ENCODE assay signal across 2 cellular contexts in genomic region chr2:136301012-136301411, GRCh38.
TF ChIP-seq lines count a peak whose summit lies in the region.

No MANE protein-coding gene starts in this region.

TF ChIP-seq in liver, 16 proteins besides CTCF, POLR2A, EP300 and RAD21:
- no peak for TF ChIP-seq HNF4A (conservative IDR thresholded peaks at IDR 0.05)
- no peak for TF ChIP-seq YY1 (IDR thresholded peaks at IDR 0.05)
- TF ChIP-seq FOXA1 (IDR thresholded peaks at IDR 0.05): no peak
- no peak for TF ChIP-seq GABPA (IDR thresholded peaks at IDR 0.05 in 1 of 2, conservative IDR thresholded peaks at IDR 0.05 in 1 of 2)
- peak; percentile 57 for TF ChIP-seq NR2F2 (IDR thresholded peaks at IDR 0.05)

TF ChIP-seq in HepG2, 621 proteins besides CTCF, POLR2A, EP300 and RAD21:
- no peak for TF ChIP-seq ZNF609 (CRISPR knock-in tag; IDR thresholded peaks at IDR 0.05; ENCODE audit: borderline replicate concordance)
- TF ChIP-seq JUN (CRISPR knock-in tag; IDR thresholded peaks at IDR 0.05): no peak
- no peak for TF ChIP-seq NBN (conservative IDR thresholded peaks at IDR 0.05)
- TF ChIP-seq ZNF282 (IDR thresholded peaks at IDR 0.05; ENCODE audit: partially characterized antibody): no peak
- TF ChIP-seq ZNF180 (CRISPR knock-in tag; IDR thresholded peaks at IDR 0.05; ENCODE audit: borderline replicate concordance, low read depth): no peak
- no peak for TF ChIP-seq SNAI1 (CRISPR knock-in tag; IDR thresholded peaks at IDR 0.05; ENCODE audit: borderline replicate concordance)
- no peak for TF ChIP-seq ATF7 (IDR thresholded peaks at IDR 0.05)
- TF ChIP-seq ATF7 (CRISPR knock-in tag; IDR thresholded peaks at IDR 0.05): no peak
- TF ChIP-seq TBP (CRISPR knock-in tag; IDR thresholded peaks at IDR 0.05): no peak
- no peak for TF ChIP-seq FOXM1 (CRISPR knock-in tag; IDR thresholded peaks at IDR 0.05)
- no peak for TF ChIP-seq HOMEZ (CRISPR knock-in tag; IDR thresholded peaks at IDR 0.05; ENCODE audit: low read depth)
- no peak for TF ChIP-seq GABPB1 (CRISPR knock-in tag; IDR thresholded peaks at IDR 0.05)
- no peak for TF ChIP-seq ZNF33B (CRISPR knock-in tag; IDR thresholded peaks at IDR 0.05)
- no peak for TF ChIP-seq SRSF9 (IDR thresholded peaks at IDR 0.05; ENCODE audit: borderline replicate concordance, insufficient read depth, low read depth, low read length, poor library complexity, severe bottlenecking)
- TF ChIP-seq ZNF263 (CRISPR knock-in tag; IDR thresholded peaks at IDR 0.05): no peak
- TF ChIP-seq ZNF20 (CRISPR knock-in tag; IDR thresholded peaks at IDR 0.05): no peak
- no peak for TF ChIP-seq SP140L (CRISPR knock-in tag; IDR thresholded peaks at IDR 0.05; ENCODE audit: borderline replicate concordance)
- TF ChIP-seq CHD2 (IDR thresholded peaks at IDR 0.05; ENCODE audit: low read depth, low read length): no peak
- TF ChIP-seq KDM3A (CRISPR knock-in tag; IDR thresholded peaks at IDR 0.05; ENCODE audit: low read depth): no peak
- TF ChIP-seq ZNF264 (CRISPR knock-in tag; IDR thresholded peaks at IDR 0.05): no peak
